In the genomic region with DNA sequence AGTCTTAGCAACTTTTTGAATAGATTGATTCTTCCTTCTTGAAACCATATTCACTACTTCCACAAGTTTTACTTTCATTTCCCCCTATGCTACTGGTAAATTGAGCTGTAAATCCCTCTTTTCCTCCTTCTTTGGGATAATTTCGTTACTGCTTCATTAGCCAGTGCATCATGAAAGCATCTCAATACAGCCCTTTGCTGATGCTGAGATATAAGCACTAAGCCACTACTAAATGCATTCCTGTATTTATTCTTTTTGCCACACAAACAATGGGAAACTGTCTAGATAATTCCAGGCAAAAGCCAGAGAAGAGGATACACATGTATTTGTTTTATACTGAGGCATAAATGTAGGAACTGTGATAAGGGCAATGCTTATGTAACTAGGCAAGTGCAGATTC, we compare ENCODE assay signal across 24 cellular contexts.
"Had no signal": no experiment of that assay in that cellular context is flagged by ENCODE, and none has a peak within 500 bp of the region (broad histone marks: within the 10 kb centered on the region; RNA-seq: fewer than 3 reads in every experiment).

No MANE protein-coding gene starts in this region.

- DNase-seq: hypothalamus; immature natural killer cell; kidney; left colon; left lung; lower lobe of right lung; mammary epithelial cell; mesenchymal stem cell; naive thymus-derived CD8-positive, alpha-beta T cell; nucleus accumbens; pancreas; posterior cingulate gyrus; retina; right cardiac atrium; stimulated activated CD4-positive, alpha-beta T cell treated with anti-CD3 and anti-CD28 coated beads, Interleukin-12 subunit alpha, Interleukin-12 subunit beta, amount 100 ng/mL, for 4 hours; stimulated activated CD4-positive, alpha-beta T cell treated with anti-CD3 and anti-CD28 coated beads, Interleukin-15, amount 100 ng/mL, for 24 hours; stimulated activated CD4-positive, alpha-beta T cell treated with anti-CD3 and anti-CD28 coated beads, Interleukin-2, amount 100 ng/mL, for 24 hours; stimulated activated CD4-positive, alpha-beta T cell treated with anti-CD3 and anti-CD28 coated beads, Interleukin-4, amount 100 ng/mL, for 1 hour; stimulated activated naive B cell treated with anti-CD40 and anti-IgM and Interleukin-4, amounts not matched to agents 10 μg/mL and 1 μg/mL and 100 μg/mL, for 72 hours; tibial artery; trophoblast cell; upper lobe of right lung had no signal

- FAIRE-seq: islet of Langerhans, kidney, pancreas, urothelium cell line had no signal
